Comparison of ENCODE assay signal across 8 cellular contexts in genomic region chr4:55397024-55397520, GRCh38. TPM values are rescaled to one million over a fixed set of nuclear protein-coding genes. Genes with fewer than 3 reads are reported as not detected.
DNase-seq lines count a peak whose midpoint lies in the region; ATAC-seq and TF ChIP-seq lines count a peak whose summit lies in the region.

No MANE protein-coding gene starts in this region.

- no peak for DNase-seq in H9
- DNase-seq in Peyer's patch: no peak
- DNase-seq in nephron progenitor cell: peak; percentile 11
- no peak for DNase-seq in omental fat pad (ENCODE audit: low spot score)
- no peak for DNase-seq in HEK293T (ENCODE audit: extremely low spot score)
- DNase-seq in SW480 (ENCODE audit: low spot score): no peak

- H3K56ac ChIP-seq in H9 (ENCODE audit: insufficient read length, low read depth, low read length): no peak overlapping the region

- H3K27me3 ChIP-seq in H9 (ENCODE audit: insufficient read depth, low read length) (no peaks in the 10 kb centered on the region), Peyer's patch (no peaks in the 10 kb centered on the region), endocrine pancreas (ENCODE audit: control insufficient read depth, insufficient read depth, low read length) (no peaks in the 10 kb centered on the region)

- peak overlapping the region; percentile 94 for H3K9ac ChIP-seq in H9 (ENCODE audit: extremely low read depth, insufficient read length, low read length)
- peak overlapping the region; percentile 95 for H3K9ac ChIP-seq in endocrine pancreas (ENCODE audit: control insufficient read depth, insufficient read depth, low read length)

- no peak overlapping the region for H3K14ac ChIP-seq in H9 (ENCODE audit: insufficient read depth, low read length)

- H3K4ac ChIP-seq in H9 (ENCODE audit: low read depth, low read length): no peak overlapping the region

- no peak overlapping the region for H4K8ac ChIP-seq in H9 (replicated peaks; ENCODE audit: insufficient read length, low read depth, low read length)

- no peaks in the 10 kb centered on the region for H3K79me1 ChIP-seq in H9 (ENCODE audit: insufficient read depth, low read depth, low read length, poor library complexity, severe bottlenecking)

- POLR2A ChIA-PET in HEK293T (lab: Yijun Ruan, JAX): interaction anchor here (1.1 to 3.0 kb wide), 3 partner anchors 11 to 51 kb away, joined by 4 to 28 read pairs (median 5); partner anchors contain the start of gene SRD5A3

- H3K4me3 ChIP-seq in Peyer's patch: peak overlapping the region; percentile 77 to 91 (median 84)
- H3K4me3 ChIP-seq in endocrine pancreas (ENCODE audit: control insufficient read depth, insufficient read depth, low read length): peak overlapping the region; percentile 98

- no peak overlapping the region for H3K18ac ChIP-seq in H9 (ENCODE audit: insufficient read length, low read depth, low read length)

- H3K9me3 ChIP-seq in H9 (ENCODE audit: control insufficient read depth, low read depth, low read length) (no peaks in the 10 kb centered on the region), Peyer's patch (no peaks in the 10 kb centered on the region), endocrine pancreas (ENCODE audit: control insufficient read depth, low read length) (no peaks in the 10 kb centered on the region)

- H3K36me3 Mint-ChIP-seq in H9 (ENCODE audit: insufficient read depth in 1 of 3, low read depth in 3 of 3) (peaks cover 26 to 37% (median 33%) of the 10 kb centered on the region in 3 experiments), nephron progenitor cell (ENCODE audit: low read depth) (peaks cover 19% of the 10 kb centered on the region)

- TF ChIP-seq CTCF in H9 (conservative IDR thresholded peaks at IDR 0.05) (no peak), Peyer's patch (IDR thresholded peaks at IDR 0.05) (no peak), nephron progenitor cell (IDR thresholded peaks at IDR 0.05) (no peak), omental fat pad (IDR thresholded peaks at IDR 0.05) (no peak)

- H3K23me2 ChIP-seq in H9 (ENCODE audit: insufficient read length, low read depth, low read length, poor library complexity, severe bottlenecking): peaks cover 10% of the 10 kb centered on the region

- H2AFZ ChIP-seq in H9 (ENCODE audit: low read length): no peak overlapping the region

- no peak overlapping the region for H4K5ac ChIP-seq in H9 (ENCODE audit: insufficient read length, low read depth, low read length)

- H3K36me3 ChIP-seq in Peyer's patch: peaks cover 0 to 6% (median 0%) of the 10 kb centered on the region in 3 donors
- no peaks in the 10 kb centered on the region for H3K36me3 ChIP-seq in endocrine pancreas (ENCODE audit: control insufficient read depth, insufficient read depth, low read length)

- no peak overlapping the region for H2BK20ac ChIP-seq in H9 (ENCODE audit: low read depth, low read length, poor library complexity, severe bottlenecking)

- H3T11ph ChIP-seq in H9 (ENCODE audit: low read length): no peak overlapping the region

- no peak overlapping the region for H2BK5ac ChIP-seq in H9 (ENCODE audit: insufficient read length, low read length)

- H3K27ac ChIP-seq in H9 (ENCODE audit: insufficient read length, low read depth, low read length) (no peak overlapping the region), Peyer's patch (peak overlapping the region; percentile 96 to 100 (median 98))

- WGBS in H9 (ENCODE audit: extremely low coverage, insufficient read length, low lambda C conversion rate): no CpG with 5 or more reads among the region's 9 CpGs

- H2BK12ac ChIP-seq in H9 (ENCODE audit: insufficient read length, low read depth, low read length): no peak overlapping the region

- H3K27ac Mint-ChIP-seq in H9: peak overlapping the region; percentile 79 to 86 (median 81); a peak in 5 of 7 replicates
- peak overlapping the region; percentile 88 for H3K27ac Mint-ChIP-seq in nephron progenitor cell

- CTCF ChIA-PET in HEK293T (lab: Yijun Ruan, JAX): interaction anchor here (0.6 kb wide), 1 partner anchor 1939 kb away, joined by 3 read pairs; no protein-coding TSS in a partner anchor

- H3K4me2 ChIP-seq in H9 (ENCODE audit: insufficient read depth, insufficient read length, low read length): peak overlapping the region; percentile 83

- H3K9me3 Mint-ChIP-seq in H9 (no peaks in the 10 kb centered on the region; a peak in 1 of 5 replicates), nephron progenitor cell (no peaks in the 10 kb centered on the region)

- H3K23ac ChIP-seq in H9 (ENCODE audit: insufficient read length, low read depth, low read length): no peak overlapping the region

- H2BK120ac ChIP-seq in H9 (ENCODE audit: low read depth, low read length, poor library complexity, severe bottlenecking): no peak overlapping the region

- H3K27me3 Mint-ChIP-seq in H9 (ENCODE audit: low read depth) (no peaks in the 10 kb centered on the region; the same call in 1 of the 2 replicates), nephron progenitor cell (ENCODE audit: low read depth, poor library complexity) (peaks cover 8% of the 10 kb centered on the region)

- peaks cover 33% of the 10 kb centered on the region for H3K79me2 ChIP-seq in H9 (ENCODE audit: insufficient read depth, low read length)

- no peak overlapping the region for H2BK15ac ChIP-seq in H9 (ENCODE audit: low read depth, low read length)

- peak overlapping the region; percentile 88 to 93 for H3K4me3 Mint-ChIP-seq in H9
- H3K4me3 Mint-ChIP-seq in nephron progenitor cell: peak overlapping the region; percentile 91

- H3K4me1 Mint-ChIP-seq in H9: peaks cover 31 to 32% of the 10 kb centered on the region in 2 experiments
- H3K4me1 Mint-ChIP-seq in nephron progenitor cell: peaks cover 38% of the 10 kb centered on the region

- H2AK5ac ChIP-seq in H9 (ENCODE audit: insufficient read length, low read length): no peak overlapping the region

- H3K4me1 ChIP-seq in H9 (ENCODE audit: insufficient read depth, low read length): no peaks in the 10 kb centered on the region
- peaks cover 0 to 37% (median 12%) of the 10 kb centered on the region in 4 donors for H3K4me1 ChIP-seq in Peyer's patch
- H3K4me1 ChIP-seq in endocrine pancreas (ENCODE audit: control insufficient read depth, insufficient read depth, low read length): peaks cover 21% of the 10 kb centered on the region

- no peak for ATAC-seq in HG03432 (IDR thresholded peaks at IDR 0.05; ENCODE audit: unreplicated experiment)
- no peak for ATAC-seq in omental fat pad (ENCODE audit: low FRiP score)

- no peaks in the 10 kb centered on the region for H4K20me1 ChIP-seq in H9 (ENCODE audit: control insufficient read depth, insufficient read depth, insufficient read length)

- no peak for TF ChIP-seq POLR2A in Peyer's patch (IDR thresholded peaks at IDR 0.05)

- H4K91ac ChIP-seq in H9 (ENCODE audit: insufficient read length, low read depth, low read length): no peak overlapping the region

TF ChIP-seq in HEK293T, 16 proteins besides CTCF, POLR2A, EP300 and RAD21:
- TF ChIP-seq BHLHE40 (IDR thresholded peaks at IDR 0.05; ENCODE audit: borderline replicate concordance): no peak
- no peak for TF ChIP-seq NFRKB (IDR thresholded peaks at IDR 0.05)
- TF ChIP-seq ELF4 (IDR thresholded peaks at IDR 0.05): no peak
- no peak for TF ChIP-seq SP1 (IDR thresholded peaks at IDR 0.05)
- no peak for TF ChIP-seq FOXA1 (IDR thresholded peaks at IDR 0.05)
TF ChIP-seq in HEK293T: peak in this region for 0.

RNA-seq across cellular contexts. Expression of gene TMEM165, which starts 1.3 kb away (rescaled TPM):
- total RNA-seq in H9 (2021) (85.9 and 87.2 TPM in 2 replicates), Peyer's patch (100 to 1,000 TPM in 1 of 4 donors, 10 to 100 TPM in 3; 78.2 to 105 (median 91.4) TPM), omental fat pad (100 to 1,000 TPM; 188 to 357 (median 243) TPM)

RNA-seq across cellular contexts. Expression of gene SRD5A3, which starts 51.0 kb away (rescaled TPM):
- 31.9 and 35.0 TPM in 2 replicates for total RNA-seq in H9 (2021)
- 10 to 100 TPM in 2 of 4 donors, 1 to 10 TPM in 2; 1.7 to 19.6 (median 9.4) TPM for total RNA-seq in Peyer's patch
- 10 to 100 TPM in 2 of 4 donors, 1 to 10 TPM in 2; 8.0 to 15.9 (median 9.9) TPM for total RNA-seq in omental fat pad
